In the genomic region with DNA sequence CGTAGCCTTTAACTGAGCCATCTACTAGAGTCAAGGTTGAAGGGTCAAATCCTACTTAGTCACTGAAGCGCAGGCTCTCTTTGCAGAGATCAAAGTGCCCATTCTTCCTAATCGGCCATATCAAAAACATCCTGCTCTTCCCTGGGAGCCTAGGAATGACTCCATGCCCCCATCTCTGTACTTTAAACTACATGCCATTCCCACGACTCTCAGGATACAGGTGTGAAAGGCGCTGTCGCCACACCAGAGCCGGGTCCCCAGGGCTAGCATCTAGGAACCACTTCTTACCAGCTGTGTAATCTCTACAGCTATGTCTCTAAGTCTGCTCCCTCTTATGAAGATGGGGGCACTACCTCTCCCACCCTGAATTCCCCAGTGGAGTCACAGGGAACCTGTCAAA, we compare ENCODE assay signal across 23 cellular contexts. TPM values are rescaled to one million over a fixed set of nuclear protein-coding genes. Genes with fewer than 3 reads are reported as not detected.
A peak's percentile ranks its signal among the peaks of the same experiment; 100 is the strongest.
DNase-seq lines count a peak whose midpoint lies in the region; ATAC-seq and TF ChIP-seq lines count a peak whose summit lies in the region.
"Had no signal": no experiment of that assay in that cellular context is flagged by ENCODE, and none has a peak within 500 bp of the region (broad histone marks: within the 10 kb centered on the region; RNA-seq: fewer than 3 reads in every experiment).

No MANE protein-coding gene starts in this region.

- H3K9me3 ChIP-seq in RWPE2 (ENCODE audit: severe bottlenecking) (no peaks in the 10 kb centered on the region), gastrocnemius medialis (no peaks in the 10 kb centered on the region)
- H3K9me3 ChIP-seq: lower lobe of right lung, mucosa of descending colon, ovary, spleen, upper lobe of right lung had no signal

- no peak for TF ChIP-seq POLR2A in gastrocnemius medialis (IDR thresholded peaks at IDR 0.05)

- peak overlapping the region; percentile 3 for H3K27ac ChIP-seq in RWPE2 (ENCODE audit: poor library complexity, severe bottlenecking)
- H3K27ac ChIP-seq in foreskin keratinocyte: no peak overlapping the region
- peak overlapping the region; percentile 5 to 38 (median 30) for H3K27ac ChIP-seq in gastrocnemius medialis
- H3K27ac ChIP-seq: lower lobe of right lung, ovary, upper lobe of right lung had no signal

- TF ChIP-seq CTCF in RWPE2 (IDR thresholded peaks at IDR 0.05; ENCODE audit: poor library complexity, severe bottlenecking) (no peak), foreskin keratinocyte (conservative IDR thresholded peaks at IDR 0.05) (no peak), gastrocnemius medialis (IDR thresholded peaks at IDR 0.05 in 4 of 5, conservative IDR thresholded peaks at IDR 0.05 in 1 of 5) (no peak)

- DNase-seq in HCEC 1CT (peak; percentile 0), RWPE2 (ENCODE audit: low spot score) (no peak), foreskin keratinocyte (no peak), gastrocnemius medialis (no peak), activated gamma-delta T cell treated with Interleukin-2 at 50 U/mL for 16 hours (no peak)
- DNase-seq: activated CD4-positive, alpha-beta T cell treated with anti-CD3 and anti-CD28 coated beads for 1 hour; activated effector memory CD4-positive, alpha-beta T cell treated with Interleukin-2 at 50 U/mL for 16 hours; activated naive CD8-positive, alpha-beta T cell treated with anti-CD3 and anti-CD28 coated beads, Interleukin-2, amount 50 U/mL, for 24 hours; activated T-cell treated with anti-CD3 and anti-CD28 coated beads for 4 hours; HFFc6; islet precursor cell; lower lobe of right lung; mucosa of descending colon; NCI-H1105; NCI-H2227 treated with DMSO at 0.1 percent for 48 hours; ovary; retina; spleen; upper lobe of right lung had no signal

- intact Hi-C loops in gastrocnemius medialis (cut with DNase I; ENCODE audit: low total_unique reads): no loop called here

- ATAC-seq in RWPE2 (ENCODE audit: low read depth): no peak
- peak; percentile 1 for ATAC-seq in foreskin keratinocyte
- no peak for ATAC-seq in gastrocnemius medialis
- ATAC-seq in HG02885 (IDR thresholded peaks at IDR 0.05; ENCODE audit: poor library complexity, unreplicated experiment): no peak
- ATAC-seq in HG03097 (IDR thresholded peaks at IDR 0.05; ENCODE audit: low FRiP score, unreplicated experiment): no peak
- ATAC-seq: mucosa of descending colon; natural killer cell treated with Interleukin-12 subunit alpha and Interleukin-12 subunit beta and Interleukin-15 and Interleukin-18, amount 100 ng/mL, for 72 hours had no signal

- H3K27me3 ChIP-seq in RWPE2 (ENCODE audit: insufficient read depth, poor library complexity, severe bottlenecking) (no peaks in the 10 kb centered on the region), foreskin keratinocyte (no peaks in the 10 kb centered on the region), gastrocnemius medialis (no peaks in the 10 kb centered on the region)
- H3K27me3 ChIP-seq: ovary, spleen, upper lobe of right lung had no signal

- peaks cover 38% of the 10 kb centered on the region for H3K4me1 ChIP-seq in RWPE2 (ENCODE audit: insufficient read depth, poor library complexity, severe bottlenecking)
- H3K4me1 ChIP-seq in foreskin keratinocyte: peaks cover 29% of the 10 kb centered on the region
- peaks cover 39 to 40% of the 10 kb centered on the region in 2 donors for H3K4me1 ChIP-seq in gastrocnemius medialis
- H3K4me1 ChIP-seq: upper lobe of right lung had no signal

- H3K36me3 ChIP-seq in RWPE2 (ENCODE audit: low read depth) (peaks cover 60% of the 10 kb centered on the region), gastrocnemius medialis (no peaks in the 10 kb centered on the region)
- H3K36me3 ChIP-seq: ovary had no signal

- H3K4me3 ChIP-seq in RWPE2 (ENCODE audit: severe bottlenecking) (no peak overlapping the region), gastrocnemius medialis (no peak overlapping the region)
- H3K4me3 ChIP-seq: GM12878, lower lobe of right lung, mucosa of descending colon, ovary, spleen, upper lobe of right lung had no signal

- in situ Hi-C loops in gastrocnemius medialis (cut with MboI; ENCODE audit: low sequenced_read_pairs in 4 of 4): no loop called here

RNA-seq across cellular contexts. Expression of a gene that starts 22.3 kb away (rescaled TPM):
- total RNA-seq in foreskin keratinocyte (4.3 and 4.5 TPM in 2 replicates), gastrocnemius medialis (10 to 100 TPM; 23.8 to 65.6 (median 28.7) TPM)
- polyA plus RNA-seq in foreskin keratinocyte: 2.0 and 2.1 TPM in 2 replicates
